In the genomic region with DNA sequence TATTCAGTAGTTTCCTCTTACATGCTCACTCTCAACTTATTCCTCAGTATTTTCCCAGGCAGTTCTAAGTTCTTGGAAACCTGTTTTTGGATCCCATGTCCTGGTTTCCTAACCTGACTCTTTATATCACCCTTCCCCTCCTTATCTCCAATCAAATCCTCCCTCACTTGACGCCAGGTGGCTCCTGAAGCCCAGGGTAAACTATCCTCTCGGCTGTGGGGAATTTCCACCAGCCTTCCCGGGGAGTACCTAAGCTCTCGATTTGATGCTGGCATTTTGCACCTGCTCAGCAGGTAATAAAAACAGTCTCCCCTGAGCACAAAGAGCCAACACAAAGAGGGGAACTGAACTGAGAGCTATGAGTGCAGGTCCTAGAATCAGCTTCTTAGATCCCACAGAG, we compare ENCODE assay signal across 15 cellular contexts.
A peak's percentile ranks its signal among the peaks of the same experiment; 100 is the strongest.
DNase-seq lines count a peak whose midpoint lies in the region; TF ChIP-seq lines count a peak whose summit lies in the region.
"Had no signal": no experiment of that assay in that cellular context is flagged by ENCODE, and none has a peak within 500 bp of the region (broad histone marks: within the 10 kb centered on the region; RNA-seq: fewer than 3 reads in every experiment).

No MANE protein-coding gene starts in this region.

- H3K4me3 ChIP-seq in WERI-Rb-1 (ENCODE audit: low read depth, low read length) (no peak overlapping the region), liver (ENCODE audit: low read depth in 1 of 3, low read length in 3 of 3) (no peak overlapping the region), brain microvascular endothelial cell (ENCODE audit: low read depth, low read length) (no peak overlapping the region)
- no peak overlapping the region for H3K4me3 ChIP-seq in CD8-positive, alpha-beta memory T cell (ENCODE audit: low read length)
- H3K4me3 ChIP-seq: GM23248, tibial artery had no signal

- H3K4me1 Mint-ChIP-seq in CD8-positive, alpha-beta memory T cell: no peaks in the 10 kb centered on the region
- H3K4me1 Mint-ChIP-seq: T-helper 17 cell had no signal

- H3K9me3 Mint-ChIP-seq in CD8-positive, alpha-beta memory T cell: no peaks in the 10 kb centered on the region

- H3K27ac Mint-ChIP-seq in CD8-positive, alpha-beta memory T cell: no peak overlapping the region
- H3K27ac Mint-ChIP-seq: T-helper 17 cell had no signal

- no peaks in the 10 kb centered on the region for H3K4me1 ChIP-seq in liver (ENCODE audit: control insufficient read depth in 4 of 4, insufficient read depth in 4 of 4, low read length in 3 of 4)
- H3K4me1 ChIP-seq in CD8-positive, alpha-beta memory T cell (ENCODE audit: insufficient read depth, low read length): no peaks in the 10 kb centered on the region
- H3K4me1 ChIP-seq: tibial artery had no signal

- 23% methylated on average over 4 of the region's 4 CpGs for WGBS in liver

- H3K36me3 ChIP-seq in WERI-Rb-1 (no peaks in the 10 kb centered on the region), liver (ENCODE audit: control insufficient read depth in 4 of 4, insufficient read depth in 3 of 4, low read depth in 1 of 4, low read length in 3 of 4) (no peaks in the 10 kb centered on the region), brain microvascular endothelial cell (replicated peaks) (no peaks in the 10 kb centered on the region)
- no peaks in the 10 kb centered on the region for H3K36me3 ChIP-seq in CD8-positive, alpha-beta memory T cell (ENCODE audit: insufficient read depth, low read length)
- H3K36me3 ChIP-seq: tibial artery had no signal

- DNase-seq in DMS153 (lab: John Stamatoyannopoulos, UW) (peak; percentile 89), NCI-H2107 treated with DMSO at 0.1 percent for 48 hours (lab: John Stamatoyannopoulos, UW; ENCODE audit: unreplicated experiment) (peak; percentile 93), WERI-Rb-1 (peak; percentile 17), RWPE1 (ENCODE audit: low spot score) (no peak), brain microvascular endothelial cell (no peak)
- no peak for DNase-seq in CD8-positive, alpha-beta memory T cell
- no peak for DNase-seq in activated T-cell treated with anti-CD3 and anti-CD28 coated beads, Interleukin-2, amount 50 U/mL, for 1 hour
- DNase-seq: AML-193; effector CD4-positive, alpha-beta T cell; GM23248; hippocampal formation; KBM-7; T-helper 17 cell; tibial artery had no signal

- no peak overlapping the region for H3K27ac ChIP-seq in WERI-Rb-1
- H3K27ac ChIP-seq in liver (ENCODE audit: low read depth in 1 of 2, low read length in 2 of 2): no peak overlapping the region
- no peak overlapping the region for H3K27ac ChIP-seq in CD8-positive, alpha-beta memory T cell (ENCODE audit: low read depth, low read length)
- no peak overlapping the region for H3K27ac ChIP-seq in RWPE1
- H3K27ac ChIP-seq in brain microvascular endothelial cell: no peak overlapping the region
- H3K27ac ChIP-seq: GM23248, tibial artery had no signal

- POLR2A ChIA-PET in CD8-positive, alpha-beta memory T cell (lab: Charles Lee): no interaction called here
- POLR2A ChIA-PET in RWPE1 (lab: Yijun Ruan, JAX; ENCODE audit: low non-redundant PET): no interaction called here

- TF ChIP-seq CTCF in WERI-Rb-1 (IDR thresholded peaks at IDR 0.05; ENCODE audit: low read depth, low read length) (0 out of 2 replicates have a peak, but pooled peaks have one; percentile 18), liver (IDR thresholded peaks at IDR 0.05; ENCODE audit: low read depth, low read length, missing input control) (peak; percentile 43), RWPE1 (conservative IDR thresholded peaks at IDR 0.05; ENCODE audit: low read depth) (no peak), brain microvascular endothelial cell (IDR thresholded peaks at IDR 0.05; ENCODE audit: low read depth, low read length, missing control alignments) (no peak)

- H3K27me3 Mint-ChIP-seq in CD8-positive, alpha-beta memory T cell: peaks cover 0 to 2% of the 10 kb centered on the region in 2 donors

- TF ChIP-seq RAD21 in liver (IDR thresholded peaks at IDR 0.05): peak; percentile 74 to 87

- in situ Hi-C loops in brain microvascular endothelial cell (cut with HindIII; ENCODE audit: low pct_ligation_motif_present, low sequenced_read_pairs): no loop called here

- peak overlapping the region in 1 of 7 donors; percentile 8 for H3K4me3 Mint-ChIP-seq in CD8-positive, alpha-beta memory T cell

- H3K9ac ChIP-seq in liver (ENCODE audit: low read depth in 1 of 2, low read length in 2 of 2): no peak overlapping the region
- H3K9ac ChIP-seq: GM23248 had no signal

- H3K27me3 ChIP-seq in WERI-Rb-1 (ENCODE audit: insufficient read depth, low read depth, severe bottlenecking) (no peaks in the 10 kb centered on the region), liver (ENCODE audit: control insufficient read depth in 4 of 4, insufficient read depth in 4 of 4, low read length in 3 of 4) (no peaks in the 10 kb centered on the region), brain microvascular endothelial cell (replicated peaks) (no peaks in the 10 kb centered on the region)
- no peaks in the 10 kb centered on the region for H3K27me3 ChIP-seq in CD8-positive, alpha-beta memory T cell (ENCODE audit: insufficient read depth, low read length, poor library complexity, severe bottlenecking)
- H3K27me3 ChIP-seq: tibial artery had no signal

- no peaks in the 10 kb centered on the region for H3K9me3 ChIP-seq in WERI-Rb-1 (ENCODE audit: severe bottlenecking)
- H3K9me3 ChIP-seq in liver (ENCODE audit: control insufficient read depth in 4 of 4, low read length in 3 of 4): no peaks in the 10 kb centered on the region
- no peaks in the 10 kb centered on the region for H3K9me3 ChIP-seq in CD8-positive, alpha-beta memory T cell (ENCODE audit: low read length)
- H3K9me3 ChIP-seq: tibial artery had no signal

- no peaks in the 10 kb centered on the region for H3K36me3 Mint-ChIP-seq in CD8-positive, alpha-beta memory T cell

- CTCF ChIA-PET in CD8-positive, alpha-beta memory T cell (lab: Charles Lee): no interaction called here
- CTCF ChIA-PET in RWPE1 (lab: Yijun Ruan, JAX): interaction anchor here (0.6 kb wide), 3 partner anchors 13 to 929 kb away, joined by 3 to 5 read pairs (median 4); no protein-coding TSS in a partner anchor

TF ChIP-seq in liver, 16 proteins besides CTCF, POLR2A, EP300 and RAD21 (continues in another document):
- TF ChIP-seq JUND (IDR thresholded peaks at IDR 0.05) (no peak), SP1 (IDR thresholded peaks at IDR 0.05) (no peak), FOXA1 (IDR thresholded peaks at IDR 0.05) (no peak), HNF4G (IDR thresholded peaks at IDR 0.05) (no peak), RXRA (IDR thresholded peaks at IDR 0.05) (no peak), HNF4A (conservative IDR thresholded peaks at IDR 0.05) (no peak), EGR1 (IDR thresholded peaks at IDR 0.05; ENCODE audit: low read depth in 2 of 2) (no peak), TAF1 (conservative IDR thresholded peaks at IDR 0.05) (no peak), GABPA (IDR thresholded peaks at IDR 0.05 in 1 of 2, conservative IDR thresholded peaks at IDR 0.05 in 1 of 2) (no peak), YY1 (IDR thresholded peaks at IDR 0.05) (no peak), NR2F2 (IDR thresholded peaks at IDR 0.05) (no peak)
- TF ChIP-seq, protein P1, sequence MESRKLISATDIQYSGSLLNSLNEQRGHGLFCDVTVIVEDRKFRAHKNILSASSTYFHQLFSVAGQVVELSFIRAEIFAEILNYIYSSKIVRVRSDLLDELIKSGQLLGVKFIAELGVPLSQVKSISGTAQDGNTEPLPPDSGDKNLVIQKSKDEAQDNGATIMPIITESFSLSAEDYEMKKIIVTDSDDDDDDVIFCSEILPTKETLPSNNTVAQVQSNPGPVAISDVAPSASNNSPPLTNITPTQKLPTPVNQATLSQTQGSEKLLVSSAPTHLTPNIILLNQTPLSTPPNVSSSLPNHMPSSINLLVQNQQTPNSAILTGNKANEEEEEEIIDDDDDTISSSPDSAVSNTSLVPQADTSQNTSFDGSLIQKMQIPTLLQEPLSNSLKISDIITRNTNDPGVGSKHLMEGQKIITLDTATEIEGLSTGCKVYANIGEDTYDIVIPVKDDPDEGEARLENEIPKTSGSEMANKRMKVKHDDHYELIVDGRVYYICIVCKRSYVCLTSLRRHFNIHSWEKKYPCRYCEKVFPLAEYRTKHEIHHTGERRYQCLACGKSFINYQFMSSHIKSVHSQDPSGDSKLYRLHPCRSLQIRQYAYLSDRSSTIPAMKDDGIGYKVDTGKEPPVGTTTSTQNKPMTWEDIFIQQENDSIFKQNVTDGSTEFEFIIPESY (IDR thresholded peaks at IDR 0.05): no peak
- TF ChIP-seq, protein P2, sequence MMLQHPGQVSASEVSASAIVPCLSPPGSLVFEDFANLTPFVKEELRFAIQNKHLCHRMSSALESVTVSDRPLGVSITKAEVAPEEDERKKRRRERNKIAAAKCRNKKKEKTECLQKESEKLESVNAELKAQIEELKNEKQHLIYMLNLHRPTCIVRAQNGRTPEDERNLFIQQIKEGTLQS (IDR thresholded peaks at IDR 0.05): no peak
- TF ChIP-seq, protein P3, sequence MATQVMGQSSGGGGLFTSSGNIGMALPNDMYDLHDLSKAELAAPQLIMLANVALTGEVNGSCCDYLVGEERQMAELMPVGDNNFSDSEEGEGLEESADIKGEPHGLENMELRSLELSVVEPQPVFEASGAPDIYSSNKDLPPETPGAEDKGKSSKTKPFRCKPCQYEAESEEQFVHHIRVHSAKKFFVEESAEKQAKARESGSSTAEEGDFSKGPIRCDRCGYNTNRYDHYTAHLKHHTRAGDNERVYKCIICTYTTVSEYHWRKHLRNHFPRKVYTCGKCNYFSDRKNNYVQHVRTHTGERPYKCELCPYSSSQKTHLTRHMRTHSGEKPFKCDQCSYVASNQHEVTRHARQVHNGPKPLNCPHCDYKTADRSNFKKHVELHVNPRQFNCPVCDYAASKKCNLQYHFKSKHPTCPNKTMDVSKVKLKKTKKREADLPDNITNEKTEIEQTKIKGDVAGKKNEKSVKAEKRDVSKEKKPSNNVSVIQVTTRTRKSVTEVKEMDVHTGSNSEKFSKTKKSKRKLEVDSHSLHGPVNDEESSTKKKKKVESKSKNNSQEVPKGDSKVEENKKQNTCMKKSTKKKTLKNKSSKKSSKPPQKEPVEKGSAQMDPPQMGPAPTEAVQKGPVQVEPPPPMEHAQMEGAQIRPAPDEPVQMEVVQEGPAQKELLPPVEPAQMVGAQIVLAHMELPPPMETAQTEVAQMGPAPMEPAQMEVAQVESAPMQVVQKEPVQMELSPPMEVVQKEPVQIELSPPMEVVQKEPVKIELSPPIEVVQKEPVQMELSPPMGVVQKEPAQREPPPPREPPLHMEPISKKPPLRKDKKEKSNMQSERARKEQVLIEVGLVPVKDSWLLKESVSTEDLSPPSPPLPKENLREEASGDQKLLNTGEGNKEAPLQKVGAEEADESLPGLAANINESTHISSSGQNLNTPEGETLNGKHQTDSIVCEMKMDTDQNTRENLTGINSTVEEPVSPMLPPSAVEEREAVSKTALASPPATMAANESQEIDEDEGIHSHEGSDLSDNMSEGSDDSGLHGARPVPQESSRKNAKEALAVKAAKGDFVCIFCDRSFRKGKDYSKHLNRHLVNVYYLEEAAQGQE (IDR thresholded peaks at IDR 0.05): no peak
- TF ChIP-seq, protein P4, sequence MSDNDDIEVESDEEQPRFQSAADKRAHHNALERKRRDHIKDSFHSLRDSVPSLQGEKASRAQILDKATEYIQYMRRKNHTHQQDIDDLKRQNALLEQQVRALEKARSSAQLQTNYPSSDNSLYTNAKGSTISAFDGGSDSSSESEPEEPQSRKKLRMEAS (IDR thresholded peaks at IDR 0.05): no peak

Comparison
In these comparisons a context has a peak if more than half of its experiments do, and no peak if none do; other contexts are left out.
1. DNase-seq: peak in DMS153 (single experiment), NCI-H2107 treated with DMSO at 0.1 percent for 48 hours (single experiment) and WERI-Rb-1 (single experiment); none in CD8-positive, alpha-beta memory T cell (0 of 5), RWPE1 (single experiment), activated T-cell treated with anti-CD3 and anti-CD28 coated beads, Interleukin-2, amount 50 U/mL, for 1 hour (single experiment) and brain microvascular endothelial cell (single experiment).
2. CTCF ChIP-seq: peak in WERI-Rb-1 (single experiment) and liver (single experiment); none in RWPE1 (single experiment) and brain microvascular endothelial cell (single experiment).